In the genomic region with DNA sequence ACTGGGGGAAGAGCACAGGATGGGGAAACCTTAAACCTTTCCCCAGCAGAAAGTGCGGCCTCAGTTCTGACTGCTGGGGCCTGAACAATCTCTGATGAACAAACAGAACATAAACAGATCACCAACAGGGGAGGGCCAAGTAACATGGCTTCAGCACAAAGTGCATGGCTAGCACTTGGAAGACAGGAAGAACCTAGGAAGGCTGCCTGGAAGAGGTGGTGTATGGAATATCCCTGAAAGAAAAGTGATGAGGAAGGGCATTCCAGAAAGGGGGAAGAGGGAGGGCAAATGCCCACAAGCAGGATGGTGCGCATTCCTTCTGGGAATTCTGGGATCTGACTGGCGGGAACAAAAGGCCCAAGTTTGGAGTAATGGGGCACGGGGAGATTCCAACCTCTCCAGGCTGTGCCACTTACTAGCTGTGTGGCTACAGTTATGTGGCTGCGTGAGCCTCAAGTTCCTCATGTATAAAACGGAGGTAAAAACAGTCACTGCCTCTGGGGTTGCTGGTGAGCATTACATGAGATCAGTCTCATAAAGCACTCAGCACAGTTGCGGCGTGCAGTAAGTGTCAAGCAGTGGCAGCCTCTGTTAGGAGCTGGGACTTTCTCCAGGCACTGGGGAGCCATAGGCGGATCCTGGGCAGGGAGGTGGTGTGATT, we compare ENCODE assay signal across 8 cellular contexts. TPM values are rescaled to one million over a fixed set of nuclear protein-coding genes. Genes with fewer than 3 reads are reported as not detected.
DNase-seq lines count a peak whose midpoint lies in the region; ATAC-seq and TF ChIP-seq lines count a peak whose summit lies in the region.

No MANE protein-coding gene starts in this region.

- no peaks in the 10 kb centered on the region for H3K36me3 ChIP-seq in neural progenitor cell

- H3K4me1 Mint-ChIP-seq in effector memory CD8-positive, alpha-beta T cell (ENCODE audit: low read depth in 2 of 2): peaks cover 8 to 26% of the 10 kb centered on the region in 2 donors
- H3K4me1 Mint-ChIP-seq in neural progenitor cell: peaks cover 51% of the 10 kb centered on the region

- no peaks in the 10 kb centered on the region for H3K27me3 ChIP-seq in neural progenitor cell

- peaks cover 16% of the 10 kb centered on the region for H3K4me1 ChIP-seq in neural progenitor cell

- H3K27ac ChIP-seq in neural progenitor cell: no peak overlapping the region

- H3K4me2 ChIP-seq in neural progenitor cell: peak overlapping the region; percentile 75

- no peak overlapping the region for H3K4me3 ChIP-seq in neural progenitor cell

- no peaks in the 10 kb centered on the region for H3K9me3 Mint-ChIP-seq in effector memory CD8-positive, alpha-beta T cell
- no peaks in the 10 kb centered on the region for H3K9me3 Mint-ChIP-seq in neural progenitor cell

- H3K9me3 ChIP-seq in neural progenitor cell (ENCODE audit: low read depth): no peaks in the 10 kb centered on the region

- no peak overlapping the region for H3K9ac ChIP-seq in neural progenitor cell

- H3F3A ChIP-seq in neural progenitor cell (ENCODE audit: low read depth): peaks cover 9% of the 10 kb centered on the region

- no peaks in the 10 kb centered on the region for H4K20me1 ChIP-seq in neural progenitor cell (ENCODE audit: low read depth)

- no peak overlapping the region for H2AFZ ChIP-seq in neural progenitor cell (replicated peaks)

- no peak for TF ChIP-seq CTCF in neural progenitor cell (IDR thresholded peaks at IDR 0.05)

- DNase-seq in EH (ENCODE audit: low read depth) (peak; percentile 85), NOMO-1 treated with DMSO at 0.1 percent for 48 hours (lab: John Stamatoyannopoulos, UW; ENCODE audit: unreplicated experiment) (peak; percentile 60), neural progenitor cell (ENCODE audit: low spot score) (peak; percentile 48), NCI-H1092 (lab: John Stamatoyannopoulos, UW) (no peak), SHP77 (lab: John Stamatoyannopoulos, UW) (no peak)
- no peak for DNase-seq in effector memory CD8-positive, alpha-beta T cell
- DNase-seq in effector CD4-positive, alpha-beta T cell: no peak

- H3K36me3 Mint-ChIP-seq in effector memory CD8-positive, alpha-beta T cell (ENCODE audit: insufficient read depth): no peaks in the 10 kb centered on the region
- H3K36me3 Mint-ChIP-seq in neural progenitor cell: no peaks in the 10 kb centered on the region

- no peaks in the 10 kb centered on the region for H3K79me2 ChIP-seq in neural progenitor cell (ENCODE audit: low read depth)

- H3K27me3 Mint-ChIP-seq in effector memory CD8-positive, alpha-beta T cell: peaks cover 0 to 25% of the 10 kb centered on the region in 2 donors
- H3K27me3 Mint-ChIP-seq in neural progenitor cell (ENCODE audit: insufficient read depth, low read depth): peaks cover 19% of the 10 kb centered on the region

- ATAC-seq in effector memory CD8-positive, alpha-beta T cell (replicated peaks): peak; percentile 56
- no peak for ATAC-seq in HG03280 (IDR thresholded peaks at IDR 0.05; ENCODE audit: unreplicated experiment)

- H3K4me3 Mint-ChIP-seq in effector memory CD8-positive, alpha-beta T cell: peak overlapping the region; percentile 53 to 96
- H3K4me3 Mint-ChIP-seq in neural progenitor cell: peak overlapping the region; percentile 76

- peak overlapping the region in 1 of 2 donors; percentile 9 for H3K27ac Mint-ChIP-seq in effector memory CD8-positive, alpha-beta T cell
- peak overlapping the region; percentile 87 for H3K27ac Mint-ChIP-seq in neural progenitor cell

RNA-seq across cellular contexts. Expression of a gene that starts 1.6 kb away (rescaled TPM):
- 8.9 and 16.6 TPM in 2 replicates for total RNA-seq in neural progenitor cell (ENCODE audit: low replicate concordance)

RNA-seq across cellular contexts. Expression of a gene that starts 12.5 kb away (rescaled TPM):
- total RNA-seq in neural progenitor cell (ENCODE audit: low replicate concordance): not detected in 2 replicates

RNA-seq across cellular contexts. Expression of a gene that starts 35.8 kb away (rescaled TPM):
- not detected in 2 replicates for total RNA-seq in neural progenitor cell (ENCODE audit: low replicate concordance)

Comparison
In these comparisons a context has a peak if more than half of its experiments do, and no peak if none do; other contexts are left out.
1. DNase-seq: peak in EH (single experiment), NOMO-1 treated with DMSO at 0.1 percent for 48 hours (single experiment) and neural progenitor cell (single experiment); none in effector memory CD8-positive, alpha-beta T cell (0 of 3), NCI-H1092 (single experiment), effector CD4-positive, alpha-beta T cell (single experiment) and SHP77 (0 of 2).